In genomic region chr9:99103909-99104458, GRCh38 we compare ENCODE assay signal across 8 cellular contexts. TPM values are rescaled to one million over a fixed set of nuclear protein-coding genes. Genes with fewer than 3 reads are reported as not detected.
DNase-seq lines count a peak whose midpoint lies in the region; ATAC-seq and TF ChIP-seq lines count a peak whose summit lies in the region.

No MANE protein-coding gene starts in this region.

- ATAC-seq in omental fat pad (ENCODE audit: low FRiP score) (peak; percentile 3), HG02623 (IDR thresholded peaks at IDR 0.05; ENCODE audit: unreplicated experiment) (no peak), GM18519 (IDR thresholded peaks at IDR 0.05; ENCODE audit: low FRiP score, unreplicated experiment) (no peak)

- peak overlapping the region; percentile 55 for H3K4me3 ChIP-seq in GM12864 (ENCODE audit: low read depth, low read length)

- peak overlapping the region; percentile 87 for H3K4me3 Mint-ChIP-seq in activated CD4-positive, alpha-beta T cell treated with anti-CD3 and anti-CD28 coated beads, Interleukin-2, amount 10 ng/mL, durations not matched to agents 7 days and 5 days

- H3K4me1 Mint-ChIP-seq in activated CD4-positive, alpha-beta T cell treated with anti-CD3 and anti-CD28 coated beads, Interleukin-2, amount 10 ng/mL, durations not matched to agents 7 days and 5 days: peaks cover 64% of the 10 kb centered on the region

- peaks cover 17% of the 10 kb centered on the region for H3K9me3 Mint-ChIP-seq in activated CD4-positive, alpha-beta T cell treated with anti-CD3 and anti-CD28 coated beads, Interleukin-2, amount 10 ng/mL, durations not matched to agents 7 days and 5 days

- POLR2A ChIA-PET in activated CD4-positive, alpha-beta T cell treated with anti-CD3 and anti-CD28 coated beads, Interleukin-2, amount 10 ng/mL, durations not matched to agents 7 days and 5 days (lab: Charles Lee): interaction anchor here (1.8 kb wide), 1 partner anchor 8 kb away, joined by 5 read pairs; no protein-coding TSS in a partner anchor

- CTCF ChIA-PET in activated CD4-positive, alpha-beta T cell treated with anti-CD3 and anti-CD28 coated beads, Interleukin-2, amount 10 ng/mL, durations not matched to agents 7 days and 5 days (lab: Charles Lee): interaction anchor here (1.0 to 7.0 kb wide), 10 partner anchors 9 to 90 kb away, joined by 3 to 53 read pairs (median 4); no protein-coding TSS in a partner anchor

- peaks cover 41% of the 10 kb centered on the region for H3K36me3 Mint-ChIP-seq in activated CD4-positive, alpha-beta T cell treated with anti-CD3 and anti-CD28 coated beads, Interleukin-2, amount 10 ng/mL, durations not matched to agents 7 days and 5 days (ENCODE audit: low read depth)

- DNase-seq in GM12864 (ENCODE audit: low read depth): no peak
- DNase-seq in activated CD4-positive, alpha-beta T cell treated with anti-CD3 and anti-CD28 coated beads, Interleukin-2, amount 10 ng/mL, durations not matched to agents 7 days and 5 days: no peak
- DNase-seq in fibroblast of peridontal ligament (ENCODE audit: extremely low read depth): peak; percentile 66
- no peak for DNase-seq in omental fat pad (ENCODE audit: low spot score)
- DNase-seq in NCI-H345 treated with DMSO at 0.1 percent for 48 hours (lab: John Stamatoyannopoulos, UW; ENCODE audit: unreplicated experiment): no peak
- no peak for DNase-seq in GOT3 (lab: John Stamatoyannopoulos, UW)

- TF ChIP-seq CTCF in GM12864 (IDR thresholded peaks at IDR 0.05; ENCODE audit: low read depth, low read length, missing control alignments): no peak
- no peak for TF ChIP-seq CTCF in omental fat pad (IDR thresholded peaks at IDR 0.05)

- H3K27me3 Mint-ChIP-seq in activated CD4-positive, alpha-beta T cell treated with anti-CD3 and anti-CD28 coated beads, Interleukin-2, amount 10 ng/mL, durations not matched to agents 7 days and 5 days: no peaks in the 10 kb centered on the region

- peak overlapping the region; percentile 96 for H3K27ac Mint-ChIP-seq in activated CD4-positive, alpha-beta T cell treated with anti-CD3 and anti-CD28 coated beads, Interleukin-2, amount 10 ng/mL, durations not matched to agents 7 days and 5 days

RNA-seq across cellular contexts. Expression of gene TGFBR1, which starts 0.9 kb away (rescaled TPM):
- total RNA-seq in activated CD4-positive, alpha-beta T cell treated with anti-CD3 and anti-CD28 coated beads, Interleukin-2, amount 10 ng/mL, durations not matched to agents 7 days and 5 days: 10 to 100 TPM; 60.7 to 71.2 TPM
- total RNA-seq in omental fat pad: 10 to 100 TPM; 20.9 to 35.2 (median 30.9) TPM
